8 cellular contexts compared by ENCODE assay signal in the genomic region with DNA sequence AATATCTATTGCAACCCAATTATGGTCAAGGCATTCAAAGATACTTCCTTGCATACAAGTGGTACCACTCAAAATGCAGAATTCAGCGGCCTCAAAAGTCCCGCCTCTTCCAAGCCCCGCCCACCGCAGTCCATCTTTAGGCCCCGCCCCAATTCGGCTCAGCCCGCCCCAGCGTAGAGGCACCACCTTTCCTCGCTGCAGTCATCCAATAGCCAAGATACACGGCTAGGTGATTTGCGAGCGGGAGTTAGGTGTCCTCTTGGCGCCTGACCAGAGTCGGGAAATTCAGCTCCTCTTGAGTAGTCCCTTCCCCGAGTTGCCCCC. TPM values are rescaled to one million over a fixed set of nuclear protein-coding genes. Genes with fewer than 3 reads are reported as not detected.
DNase-seq lines count a peak whose midpoint lies in the region; ATAC-seq and TF ChIP-seq lines count a peak whose summit lies in the region.

No MANE protein-coding gene starts in this region.

- H3K4me1 Mint-ChIP-seq in osteocyte (ENCODE audit: unreplicated experiment), result peaks cover 17% of the 10 kb centered on the region

- DNase-seq in HCT116 (ENCODE audit: low read depth, low spot score) (peak; percentile 81), MV-4-11 (lab: John Stamatoyannopoulos, UW) (peak; percentile 91), SK-MEL-5 (ENCODE audit: low read depth, low spot score) (peak; percentile 92), head of caudate nucleus (peak; percentile 79 to 97 (median 91)), osteocyte (ENCODE audit: extremely low spot score, unreplicated experiment) (peak; percentile 92), tibial artery (peak; percentile 78 to 88)
- DNase-seq in activated naive CD4-positive, alpha-beta T cell treated with anti-CD3 and anti-CD28 coated beads, Interleukin-2, amount 50 U/mL, for 16 hours, result peak; percentile 92

- H3K4me2 ChIP-seq in HCT116 (ENCODE audit: low read length), result peak overlapping the region; percentile 93

- H3K79me2 ChIP-seq in HCT116 (ENCODE audit: insufficient read depth, low read length), result peaks cover 31% of the 10 kb centered on the region

- H3K9ac ChIP-seq in ES-I3 (ENCODE audit: low read depth, low read length) (peak overlapping the region; percentile 68), HCT116 (ENCODE audit: low read length) (peak overlapping the region; percentile 67)

- CTCF ChIA-PET in HCT116 (lab: Charles Lee), result interaction anchor here (0.9 kb wide), 1 partner anchor 68 kb away, joined by 3 read pairs; no protein-coding TSS in a partner anchor

- H3K4me3 Mint-ChIP-seq in osteocyte (ENCODE audit: unreplicated experiment), result peak overlapping the region; percentile 89

- no TSS peak for BruUV-seq in HCT116 (replicated peaks; lab: Mats Ljungman, UMichigan)

- TF ChIP-seq CTCF in HCT116 (IDR thresholded peaks at IDR 0.05 in 2 of 3, conservative IDR thresholded peaks at IDR 0.05 in 1 of 3; ENCODE audit: borderline replicate concordance in 1 of 3, insufficient read depth in 1 of 3, low read depth in 2 of 3, low read length in 2 of 3) (no peak), osteocyte (IDR thresholded peaks at IDR 0.05) (no peak), tibial artery (IDR thresholded peaks at IDR 0.05) (no peak)

- no peaks in the 10 kb centered on the region for H4K20me1 ChIP-seq in HCT116 (ENCODE audit: insufficient read depth)

- no peaks in the 10 kb centered on the region for H3K9me2 ChIP-seq in HCT116 (ENCODE audit: insufficient read depth)

- no peaks in the 10 kb centered on the region for H3K9me3 ChIP-seq in ES-I3 (ENCODE audit: control insufficient read depth, insufficient read depth, low read length)
- H3K9me3 ChIP-seq in HCT116 (ENCODE audit: control insufficient read depth in 1 of 2, insufficient read depth in 1 of 2, low read depth in 1 of 2, low read length in 2 of 2), result no peaks in the 10 kb centered on the region
- H3K9me3 ChIP-seq in tibial artery, result no peaks in the 10 kb centered on the region

- peak overlapping the region; percentile 89 for H3K27ac Mint-ChIP-seq in osteocyte (ENCODE audit: unreplicated experiment)

- intact Hi-C loops in HCT116 (cut with micrococcal nuclease) (no loop called here), head of caudate nucleus (cut with DNase I) (no loop called here), tibial artery (cut with DNase I; ENCODE audit: low total_unique reads) (no loop called here)

- no peak for TF ChIP-seq RAD21 in HCT116 (IDR thresholded peaks at IDR 0.05; ENCODE audit: low read depth)

- POLR2A ChIA-PET in HCT116 (lab: Charles Lee), result no interaction called here

- RAD21 ChIA-PET in HCT116 (lab: Charles Lee; ENCODE audit: low non-redundant PET in 1 of 2, low total read pairs in 2 of 2, uncharacterized antibody in 2 of 2, unreplicated experiment in 2 of 2), result no interaction called here

- peak overlapping the region; percentile 92 to 93 for H3K4me3 ChIP-seq in HCT116 (replicated peaks in 1 of 2; ENCODE audit: low read depth in 1 of 2, low read length in 2 of 2)
- peak overlapping the region; percentile 77 to 78 for H3K4me3 ChIP-seq in tibial artery

- H3K36me3 Mint-ChIP-seq in osteocyte (ENCODE audit: unreplicated experiment), result no peaks in the 10 kb centered on the region

- H3K27ac ChIP-seq in HCT116 (ENCODE audit: low read depth, low read length) (peak overlapping the region; percentile 64), tibial artery (peak overlapping the region; percentile 63 to 68)

- no peaks in the 10 kb centered on the region for H3K36me3 ChIP-seq in ES-I3 (ENCODE audit: insufficient read depth, low read length)
- no peaks in the 10 kb centered on the region for H3K36me3 ChIP-seq in HCT116 (ENCODE audit: control insufficient read depth in 1 of 2, insufficient read depth in 2 of 2, low read length in 2 of 2)
- no peaks in the 10 kb centered on the region for H3K36me3 ChIP-seq in tibial artery

- H2AFZ ChIP-seq in HCT116 (ENCODE audit: low read depth, low read length, poor library complexity, severe bottlenecking), result peak overlapping the region; percentile 42

- ATAC-seq in HCT116, result peak; percentile 95

- no peak for TF ChIP-seq POLR2A in HCT116 (IDR thresholded peaks at IDR 0.05; ENCODE audit: borderline replicate concordance, extremely low read depth, insufficient read depth, insufficient read length)

- H3K27me3 Mint-ChIP-seq in osteocyte (ENCODE audit: unreplicated experiment), result peaks cover 25% of the 10 kb centered on the region

- H3K4me1 ChIP-seq in ES-I3 (ENCODE audit: insufficient read depth, low read length) (no peaks in the 10 kb centered on the region), HCT116 (ENCODE audit: control insufficient read depth in 1 of 2, insufficient read depth in 2 of 2, low read length in 2 of 2) (peaks cover 6 to 11% of the 10 kb centered on the region in 2 experiments; a peak in 3 of 4 replicates), tibial artery (peaks cover 0 to 11% (median 7%) of the 10 kb centered on the region in 4 donors)

- peaks cover 22% of the 10 kb centered on the region for H3K27me3 ChIP-seq in HCT116 (ENCODE audit: insufficient read depth, low read length)
- peaks cover 0 to 3% of the 10 kb centered on the region in 2 donors for H3K27me3 ChIP-seq in tibial artery

- no peaks in the 10 kb centered on the region for H3K9me3 Mint-ChIP-seq in osteocyte (ENCODE audit: unreplicated experiment)

- in situ Hi-C loops in SK-MEL-5 (cut with HindIII; ENCODE audit: low pct_unique_long_range_greater_than_20kb, low sequenced_read_pairs), result no loop called here

TF ChIP-seq in HCT116, 20 proteins besides CTCF, POLR2A, EP300 and RAD21:
- TF ChIP-seq YY1 (IDR thresholded peaks at IDR 0.05; ENCODE audit: extremely low read depth, insufficient replicate concordance, low read depth, low read length) (no peak), SIN3A (IDR thresholded peaks at IDR 0.05; ENCODE audit: low read depth) (peak; percentile 16; the same call in 1 of the 2 replicates)

RNA-seq across cellular contexts. Expression of a gene that starts 0.4 kb away (rescaled TPM):
- total RNA-seq in HCT116 (2021; ENCODE audit: unreplicated experiment), result 42.2 TPM
- 39.5 and 40.6 TPM in 2 replicates for polyA plus RNA-seq in HCT116 (2012)
- 163 and 167 TPM in 2 replicates for total RNA-seq in SK-MEL-5 (2014; rRNA removed; shearing (Covaris generic))
- polyA plus RNA-seq in SK-MEL-5 (2015; cell fraction: cytosol; rRNA removed), result 145 and 174 TPM in 2 replicates
- polyA plus RNA-seq in SK-MEL-5 (2015; cell fraction: nucleus; rRNA removed), result 17.7 and 37.0 TPM in 2 replicates
- total RNA-seq in osteocyte, result 28.2 and 31.2 TPM in 2 replicates

Comparison
In these comparisons a context has a peak if more than half of its experiments do, and no peak if none do; other contexts are left out.
1. Peak in every context shown above with its lines: DNase-seq, ATAC-seq, H3K4me3 ChIP-seq and H3K27ac ChIP-seq.